12 cellular contexts compared by ENCODE assay signal in genomic region chr6:144912474-144912873, GRCh38.
DNase-seq lines count a peak whose midpoint lies in the region; ATAC-seq and TF ChIP-seq lines count a peak whose summit lies in the region.
"Had no signal": no experiment of that assay in that cellular context is flagged by ENCODE, and none has a peak within 500 bp of the region (broad histone marks: within the 10 kb centered on the region; RNA-seq: fewer than 3 reads in every experiment).

No MANE protein-coding gene starts in this region.

- H3K4me1 Mint-ChIP-seq in chondrocyte (ENCODE audit: low read depth) = peaks cover 12% of the 10 kb centered on the region
- H3K4me1 Mint-ChIP-seq: nephron progenitor cell had no signal

- H3K9me3 Mint-ChIP-seq in chondrocyte (ENCODE audit: low read depth) = peaks cover 10% of the 10 kb centered on the region
- H3K9me3 Mint-ChIP-seq: nephron progenitor cell had no signal

- peak; percentile 60 for TF ChIP-seq CTCF in chondrocyte (IDR thresholded peaks at IDR 0.05)

- H3K27ac Mint-ChIP-seq in chondrocyte (ENCODE audit: unreplicated experiment) = no peak overlapping the region
- H3K27ac Mint-ChIP-seq: nephron progenitor cell had no signal

- no peaks in the 10 kb centered on the region for H3K27me3 Mint-ChIP-seq in chondrocyte (ENCODE audit: low read depth)

- no peak for TF ChIP-seq POLR2A in erythroblast (IDR thresholded peaks at IDR 0.05; ENCODE audit: low read length)

- ATAC-seq in GM18867 (IDR thresholded peaks at IDR 0.05; ENCODE audit: unreplicated experiment) (no peak), HG03457 (IDR thresholded peaks at IDR 0.05; ENCODE audit: unreplicated experiment) (no peak)

- H3K4me3 Mint-ChIP-seq in chondrocyte (ENCODE audit: unreplicated experiment) = no peak overlapping the region
- H3K4me3 Mint-ChIP-seq: nephron progenitor cell had no signal

- DNase-seq in AG20443 (ENCODE audit: low spot score) = peak; percentile 79
- peak; percentile 93 for DNase-seq in M059J (ENCODE audit: low read depth)
- no peak for DNase-seq in chondrocyte (ENCODE audit: low spot score)
- DNase-seq in myocyte (ENCODE audit: low read depth) = peak; percentile 75
- no peak for DNase-seq in erythroblast (lab: John Stamatoyannopoulos, UW)
- no peak for DNase-seq in RKO (ENCODE audit: low spot score)
- DNase-seq: activated T-cell treated with anti-CD3 and anti-CD28 coated beads for 4 hours; colonic mucosa; nephron progenitor cell; stimulated activated CD4-positive, alpha-beta T cell treated with anti-CD3 and anti-CD28 coated beads, Interleukin-4, amount 100 ng/mL, for 24 hours had no signal

- no peaks in the 10 kb centered on the region for H3K36me3 Mint-ChIP-seq in chondrocyte (ENCODE audit: low read depth)

Comparison
In these comparisons a context has a peak if more than half of its experiments do, and no peak if none do; other contexts are left out.
1. DNase-seq: peak in AG20443 (single experiment), M059J (single experiment) and myocyte (single experiment); none in chondrocyte (single experiment), erythroblast (0 of 2) and RKO (single experiment).